11 cellular contexts compared by ENCODE assay signal in the genomic region with DNA sequence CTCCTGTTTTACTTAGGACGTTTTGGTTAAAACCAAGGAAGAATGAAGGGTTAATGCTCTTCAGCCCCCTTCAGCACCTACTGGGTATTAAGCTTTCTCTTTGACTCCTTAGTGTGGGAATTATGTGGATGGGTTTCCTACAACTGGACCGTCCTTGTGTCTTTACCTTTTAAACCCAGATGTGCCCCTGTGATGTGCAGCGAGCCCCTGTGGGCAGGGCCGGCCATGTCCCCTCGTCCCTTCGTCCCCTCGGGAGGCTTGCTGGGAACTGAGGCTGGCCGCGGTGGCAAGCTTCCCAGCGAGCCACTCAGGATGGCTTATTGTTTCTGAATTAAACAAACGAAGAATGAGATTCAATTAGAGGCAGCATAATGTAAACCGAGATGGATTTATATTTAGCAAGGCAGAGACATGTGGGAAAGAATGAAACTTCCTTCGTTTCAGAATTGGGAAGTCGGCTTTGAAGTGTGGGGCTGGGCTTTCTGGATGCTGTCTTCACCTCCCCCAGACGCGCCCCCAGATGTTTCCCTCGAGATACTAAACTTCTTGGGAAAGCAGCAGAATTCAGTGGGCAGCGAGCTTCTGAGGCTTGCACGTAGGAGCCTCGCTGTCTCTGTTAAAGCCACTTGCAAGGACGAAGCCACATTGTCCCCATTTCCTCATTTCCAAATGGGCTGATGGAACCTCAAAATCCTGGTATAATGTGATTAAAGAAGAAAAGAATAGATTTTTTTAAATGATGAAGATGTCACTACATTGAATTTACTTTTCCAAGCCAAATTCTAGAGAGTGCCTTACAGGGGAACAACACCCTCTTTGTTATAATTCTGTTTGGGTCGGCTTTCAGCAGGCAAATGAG.
DNase-seq lines count a peak whose midpoint lies in the region; ATAC-seq and TF ChIP-seq lines count a peak whose summit lies in the region.
"Had no signal": no experiment of that assay in that cellular context is flagged by ENCODE, and none has a peak within 500 bp of the region (broad histone marks: within the 10 kb centered on the region; RNA-seq: fewer than 3 reads in every experiment).

No MANE protein-coding gene starts in this region.

- no peak for TF ChIP-seq POLR2A in ovary (IDR thresholded peaks at IDR 0.05)

- 45 to 49% methylated on average over 22 of the region's 22 CpGs for WGBS in heart right ventricle, 2 donors
- WGBS in ovary, 3 donors = 19 to 34% (median 23%) methylated on average over 22 of the region's 22 CpGs

- no peak overlapping the region for H3K9ac ChIP-seq in BLaER1

- H3K27me3 ChIP-seq in BLaER1 = no peaks in the 10 kb centered on the region
- H3K27me3 ChIP-seq in heart right ventricle = no peaks in the 10 kb centered on the region
- H3K27me3 ChIP-seq in ovary = no peaks in the 10 kb centered on the region
- no peaks in the 10 kb centered on the region for H3K27me3 ChIP-seq in MG63

- ATAC-seq in heart right ventricle (peak in 4 of 8 donors; percentile 6 to 24 (median 18)), GM18867 (IDR thresholded peaks at IDR 0.05; ENCODE audit: unreplicated experiment) (no peak), HG03520 (IDR thresholded peaks at IDR 0.05; ENCODE audit: unreplicated experiment) (no peak)

- DNase-seq in SW480 (ENCODE audit: low spot score) = peak; percentile 53
- peak in 1 of 2 donors; percentile 43 for DNase-seq in heart right ventricle
- peak in 2 of 5 donors; percentile 24 to 36 for DNase-seq in ovary
- DNase-seq in NCI-H1048 (lab: John Stamatoyannopoulos, UW) = no peak
- no peak for DNase-seq in MG63
- DNase-seq: activated naive CD8-positive, alpha-beta T cell treated with anti-CD3 and anti-CD28 coated beads, Interleukin-2, amount 10 ng/mL, durations not matched to agents 7 days and 5 days; DMS79; T-helper 9 cell had no signal

- no peaks in the 10 kb centered on the region for H4K20me1 ChIP-seq in BLaER1

- H3K9me3 ChIP-seq in BLaER1 (no peaks in the 10 kb centered on the region), heart right ventricle (no peaks in the 10 kb centered on the region), ovary (no peaks in the 10 kb centered on the region), MG63 (no peaks in the 10 kb centered on the region)

- peak overlapping the region; percentile 49 for H3K4me2 ChIP-seq in BLaER1

- H3K27ac ChIP-seq in BLaER1 = no peak overlapping the region
- H3K27ac ChIP-seq in heart right ventricle = peak overlapping the region in 8 of 10 donors; percentile 26 to 86 (median 66)
- peak overlapping the region; percentile 30 to 37 for H3K27ac ChIP-seq in ovary

- H3K4me3 ChIP-seq in BLaER1 (no peak overlapping the region), heart right ventricle (peak overlapping the region in 4 of 10 donors; percentile 9 to 30 (median 14)), ovary (no peak overlapping the region), MG63 (no peak overlapping the region)

- no peaks in the 10 kb centered on the region for H3K36me3 ChIP-seq in BLaER1
- no peaks in the 10 kb centered on the region for H3K36me3 ChIP-seq in heart right ventricle
- H3K36me3 ChIP-seq in ovary = no peaks in the 10 kb centered on the region
- H3K36me3 ChIP-seq in MG63 = no peaks in the 10 kb centered on the region

- TF ChIP-seq CTCF in heart right ventricle (IDR thresholded peaks at IDR 0.05) (no peak), ovary (IDR thresholded peaks at IDR 0.05) (no peak)

- intact Hi-C loops in heart right ventricle (cut with DNase I) = loop anchor here in 2 of 10 donors (10.0 kb wide), 2 partner anchors 85 to 105 kb away; no protein-coding TSS in a partner anchor
- intact Hi-C loops in ovary (cut with DNase I) = no loop called here

- H3K4me1 ChIP-seq in BLaER1 = peaks cover 74% of the 10 kb centered on the region
- H3K4me1 ChIP-seq in heart right ventricle = peaks cover 4 to 87% (median 70%) of the 10 kb centered on the region in 9 donors
- peaks cover 12% of the 10 kb centered on the region for H3K4me1 ChIP-seq in ovary (ENCODE audit: insufficient read depth)

- TF ChIP-seq EP300 in ovary (IDR thresholded peaks at IDR 0.05) = no peak
